ENCODE assay signal across 16 cellular contexts in genomic region chr11:71947498-71947897, GRCh38. TPM values are rescaled to one million over a fixed set of nuclear protein-coding genes. Genes with fewer than 3 reads are reported as not detected.
DNase-seq lines count a peak whose midpoint lies in the region; ATAC-seq and TF ChIP-seq lines count a peak whose summit lies in the region.
"Had no signal": no experiment of that assay in that cellular context is flagged by ENCODE, and none has a peak within 500 bp of the region (broad histone marks: within the 10 kb centered on the region; RNA-seq: fewer than 3 reads in every experiment).

No MANE protein-coding gene starts in this region.

- H3K4me1 Mint-ChIP-seq in activated T-helper 2 cell treated with anti-CD3 and anti-CD28 coated beads, Interferon-gamma antibody, Interleukin-2, Interleukin-4, amounts not matched to agents 10 μg/mL and 5 μg/mL and 100 μg/mL, durations not matched to agents 14 hours and 24 hours and 36 hours (ENCODE audit: low read depth): peaks cover 17% of the 10 kb centered on the region

- peaks cover 3% of the 10 kb centered on the region for H3K36me3 ChIP-seq in HUES6 (ENCODE audit: control insufficient read depth, insufficient read depth, low read length)
- H3K36me3 ChIP-seq: tibial nerve had no signal

- H3K9ac ChIP-seq in HUES6 (ENCODE audit: low read length): no peak overlapping the region

- TF ChIP-seq CTCF in GM13976 (IDR thresholded peaks at IDR 0.05; ENCODE audit: borderline replicate concordance, control extremely low read depth, extremely low read depth, insufficient read depth, missing control alignments): no peak

- H3K9me3 ChIP-seq in HUES6 (ENCODE audit: control insufficient read depth, insufficient read depth, low read depth, low read length): no peaks in the 10 kb centered on the region
- H3K9me3 ChIP-seq: tibial nerve had no signal

- no peaks in the 10 kb centered on the region for H3K27me3 Mint-ChIP-seq in activated T-helper 2 cell treated with anti-CD3 and anti-CD28 coated beads, Interferon-gamma antibody, Interleukin-2, Interleukin-4, amounts not matched to agents 10 μg/mL and 5 μg/mL and 100 μg/mL, durations not matched to agents 14 hours and 24 hours and 36 hours (ENCODE audit: low read depth)
- H3K27me3 Mint-ChIP-seq: effector memory CD8-positive, alpha-beta T cell had no signal

- H3K9me3 Mint-ChIP-seq in activated T-helper 2 cell treated with anti-CD3 and anti-CD28 coated beads, Interferon-gamma antibody, Interleukin-2, Interleukin-4, amounts not matched to agents 10 μg/mL and 5 μg/mL and 100 μg/mL, durations not matched to agents 14 hours and 24 hours and 36 hours: no peaks in the 10 kb centered on the region
- H3K9me3 Mint-ChIP-seq: effector memory CD8-positive, alpha-beta T cell had no signal

- peak; percentile 18 for DNase-seq in A172 (ENCODE audit: low spot score)
- DNase-seq in activated T-helper 2 cell treated with anti-CD3 and anti-CD28 coated beads, Interferon-gamma antibody, Interleukin-2, Interleukin-4, amounts not matched to agents 10 μg/mL and 5 μg/mL and 100 μg/mL, durations not matched to agents 14 hours and 24 hours and 36 hours (ENCODE audit: low spot score): no peak
- peak; percentile 67 for DNase-seq in left lobe of liver (ENCODE audit: low spot score)
- no peak for DNase-seq in effector CD4-positive, alpha-beta T cell
- DNase-seq in NK-92 (lab: John Stamatoyannopoulos, UW; ENCODE audit: unreplicated experiment): no peak
- DNase-seq in GM13976 (ENCODE audit: low spot score): no peak
- DNase-seq: activated CD4-positive, alpha-beta T cell treated with anti-CD3 and anti-CD28 coated beads for 1 hour; activated effector memory CD4-positive, alpha-beta T cell treated with anti-CD3 and anti-CD28 coated beads, Interleukin-2, amount 50 U/mL, for 16 hours; DND-41; effector memory CD8-positive, alpha-beta T cell; NCI-H1105 treated with DMSO at 0.1 percent for 48 hours; NCI-H446 treated with DMSO at 0.1 percent for 48 hours; stimulated activated CD4-positive, alpha-beta T cell treated with anti-CD3 and anti-CD28 coated beads, Interleukin-15, amount 100 ng/mL, for 24 hours had no signal

- in situ Hi-C loops in GM13976 (cut with MboI; ENCODE audit: low sequenced_read_pairs, unreplicated experiment): no loop called here

- H3K4me1 ChIP-seq in HUES6 (ENCODE audit: control insufficient read depth, insufficient read depth, low read length): no peaks in the 10 kb centered on the region

- no peak overlapping the region for H3K4me3 Mint-ChIP-seq in activated T-helper 2 cell treated with anti-CD3 and anti-CD28 coated beads, Interferon-gamma antibody, Interleukin-2, Interleukin-4, amounts not matched to agents 10 μg/mL and 5 μg/mL and 100 μg/mL, durations not matched to agents 14 hours and 24 hours and 36 hours (ENCODE audit: low read depth)
- H3K4me3 Mint-ChIP-seq: effector memory CD8-positive, alpha-beta T cell had no signal

- peaks cover 21% of the 10 kb centered on the region for H3K36me3 Mint-ChIP-seq in activated T-helper 2 cell treated with anti-CD3 and anti-CD28 coated beads, Interferon-gamma antibody, Interleukin-2, Interleukin-4, amounts not matched to agents 10 μg/mL and 5 μg/mL and 100 μg/mL, durations not matched to agents 14 hours and 24 hours and 36 hours (ENCODE audit: low read depth)

- intact Hi-C loops in activated T-helper 2 cell treated with anti-CD3 and anti-CD28 coated beads, Interferon-gamma antibody, Interleukin-2, Interleukin-4, amounts not matched to agents 10 μg/mL and 5 μg/mL and 100 μg/mL, durations not matched to agents 14 hours and 24 hours and 36 hours (cut with micrococcal nuclease): loop anchor here (2.0 kb wide), 1 partner anchor 15 kb away; no protein-coding TSS in a partner anchor

- H3K27ac ChIP-seq in HUES6 (ENCODE audit: low read depth, low read length): peak overlapping the region; percentile 57; the same call in 1 of the 2 replicates

- H3K27me3 ChIP-seq in HUES6 (ENCODE audit: control insufficient read depth, insufficient read depth, low read length): no peaks in the 10 kb centered on the region
- H3K27me3 ChIP-seq: tibial nerve had no signal

- H3K27ac Mint-ChIP-seq in activated T-helper 2 cell treated with anti-CD3 and anti-CD28 coated beads, Interferon-gamma antibody, Interleukin-2, Interleukin-4, amounts not matched to agents 10 μg/mL and 5 μg/mL and 100 μg/mL, durations not matched to agents 14 hours and 24 hours and 36 hours: peak overlapping the region; percentile 10

- no peak overlapping the region for H3K4me3 ChIP-seq in HUES6 (ENCODE audit: low read depth, low read length)
- H3K4me3 ChIP-seq: tibial nerve had no signal

- peak; percentile 73 for ATAC-seq in left lobe of liver
- no peak for ATAC-seq in HG03469 (IDR thresholded peaks at IDR 0.05; ENCODE audit: unreplicated experiment)
- ATAC-seq: effector memory CD8-positive, alpha-beta T cell had no signal

RNA-seq across cellular contexts. Expression of gene RNF121, which starts 18.7 kb away (rescaled TPM):
- 29.9 and 33.5 TPM in 2 replicates for total RNA-seq in A172 (2014; rRNA removed; shearing (Covaris generic))
- 49.1 and 51.3 TPM in 2 replicates for total RNA-seq in activated T-helper 2 cell treated with anti-CD3 and anti-CD28 coated beads, Interferon-gamma antibody, Interleukin-2, Interleukin-4, amounts not matched to agents 10 μg/mL and 5 μg/mL and 100 μg/mL, durations not matched to agents 14 hours and 24 hours and 36 hours
- total RNA-seq in left lobe of liver: 18.5 TPM

RNA-seq across cellular contexts. Expression of gene XNDC1N, which starts 19.1 kb away (rescaled TPM):
- total RNA-seq in A172 (2014; rRNA removed; shearing (Covaris generic)): 1.4 and 5.3 TPM in 2 replicates
- 14.7 and 15.1 TPM in 2 replicates for total RNA-seq in activated T-helper 2 cell treated with anti-CD3 and anti-CD28 coated beads, Interferon-gamma antibody, Interleukin-2, Interleukin-4, amounts not matched to agents 10 μg/mL and 5 μg/mL and 100 μg/mL, durations not matched to agents 14 hours and 24 hours and 36 hours
- 3.4 TPM for total RNA-seq in left lobe of liver

RNA-seq across cellular contexts. Expression of gene IL18BP, which starts 51.2 kb away (rescaled TPM):
- total RNA-seq in A172 (2014; rRNA removed; shearing (Covaris generic)): 1.6 and 3.9 TPM in 2 replicates
- total RNA-seq in activated T-helper 2 cell treated with anti-CD3 and anti-CD28 coated beads, Interferon-gamma antibody, Interleukin-2, Interleukin-4, amounts not matched to agents 10 μg/mL and 5 μg/mL and 100 μg/mL, durations not matched to agents 14 hours and 24 hours and 36 hours: 12.6 and 13.5 TPM in 2 replicates
- total RNA-seq in left lobe of liver: 3.0 TPM

Comparison
In these comparisons a context has a peak if more than half of its experiments do, and no peak if none do; other contexts are left out.
1. DNase-seq: peak in A172 (single experiment) and left lobe of liver (single experiment); none in activated T-helper 2 cell treated with anti-CD3 and anti-CD28 coated beads, Interferon-gamma antibody, Interleukin-2, Interleukin-4, amounts not matched to agents 10 μg/mL and 5 μg/mL and 100 μg/mL, durations not matched to agents 14 hours and 24 hours and 36 hours (single experiment), effector CD4-positive, alpha-beta T cell (single experiment), NK-92 (single experiment) and GM13976 (single experiment).